8 cellular contexts compared by ENCODE assay signal in the genomic region with DNA sequence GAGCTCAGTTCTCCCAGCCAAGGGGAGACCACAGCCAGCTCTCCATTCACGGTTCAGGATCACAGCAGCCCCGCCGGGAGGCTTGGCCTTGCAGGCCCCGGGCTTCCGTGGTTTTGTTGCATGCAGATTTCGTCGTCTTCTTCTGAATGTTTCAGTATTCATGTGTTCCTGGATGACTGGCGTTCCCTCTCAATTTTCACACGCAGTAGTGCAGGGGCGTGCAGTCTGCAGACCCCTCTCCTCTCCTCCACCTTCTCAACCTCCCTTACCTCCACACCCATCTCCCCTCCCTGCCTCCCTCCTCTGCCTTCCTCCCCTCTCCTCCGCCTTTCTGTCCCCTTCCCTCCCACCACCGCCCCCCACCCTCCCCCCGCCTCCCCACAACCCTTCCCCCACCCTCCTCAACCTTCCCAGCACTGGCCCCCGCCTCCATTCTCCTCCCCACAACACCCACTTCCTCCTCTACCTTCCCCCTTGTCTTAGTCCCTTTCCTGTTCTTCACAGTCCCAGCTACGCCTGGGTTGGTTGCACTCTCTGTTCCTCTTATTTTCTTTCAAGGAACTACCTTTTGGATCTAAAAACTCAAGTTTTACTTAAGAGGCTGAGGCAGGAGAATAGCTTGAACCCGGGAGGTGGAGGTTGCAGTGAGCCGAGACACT. TPM values are rescaled to one million over a fixed set of nuclear protein-coding genes. Genes with fewer than 3 reads are reported as not detected.
A peak's percentile ranks its signal among the peaks of the same experiment; 100 is the strongest.
DNase-seq lines count a peak whose midpoint lies in the region; ATAC-seq and TF ChIP-seq lines count a peak whose summit lies in the region.

No MANE protein-coding gene starts in this region.

- TF ChIP-seq POLR2A in GM15510 (IDR thresholded peaks at IDR 0.05; ENCODE audit: borderline replicate concordance, extremely low read depth, insufficient read length) = peak; percentile 10

- TF ChIP-seq CTCF in nephron (IDR thresholded peaks at IDR 0.05; ENCODE audit: unreplicated experiment in 3 of 3) = no peak

- peak; percentile 93 to 94 for DNase-seq in Kasumi-1 (lab: John Stamatoyannopoulos, UW)
- no peak for DNase-seq in NCI-H526 treated with DMSO at 0.1 percent for 48 hours (lab: John Stamatoyannopoulos, UW)
- no peak for DNase-seq in mucosa of gallbladder (ENCODE audit: low spot score)

- no peaks in the 10 kb centered on the region for H3K36me3 Mint-ChIP-seq in activated naive CD4-positive, alpha-beta T cell treated with anti-CD3 and anti-CD28 coated beads, Interleukin-2, amount 50 U/mL, for 24 hours
- no peaks in the 10 kb centered on the region for H3K36me3 Mint-ChIP-seq in nephron (ENCODE audit: low read depth)

- ATAC-seq in HG03442 (IDR thresholded peaks at IDR 0.05; ENCODE audit: unreplicated experiment) (no peak), GM18867 (IDR thresholded peaks at IDR 0.05; ENCODE audit: unreplicated experiment) (no peak)

- H3K27me3 Mint-ChIP-seq in activated naive CD4-positive, alpha-beta T cell treated with anti-CD3 and anti-CD28 coated beads, Interleukin-2, amount 50 U/mL, for 24 hours = no peaks in the 10 kb centered on the region
- H3K27me3 Mint-ChIP-seq in nephron (ENCODE audit: low read depth) = peaks cover 4% of the 10 kb centered on the region

- H3K9me3 Mint-ChIP-seq in activated naive CD4-positive, alpha-beta T cell treated with anti-CD3 and anti-CD28 coated beads, Interleukin-2, amount 50 U/mL, for 24 hours = no peaks in the 10 kb centered on the region
- peaks cover 3% of the 10 kb centered on the region for H3K9me3 Mint-ChIP-seq in nephron

- peak overlapping the region; percentile 89 for H3K4me3 Mint-ChIP-seq in activated naive CD4-positive, alpha-beta T cell treated with anti-CD3 and anti-CD28 coated beads, Interleukin-2, amount 50 U/mL, for 24 hours
- H3K4me3 Mint-ChIP-seq in nephron = peak overlapping the region; percentile 37 to 60 (median 59)

- peak overlapping the region; percentile 92 for H3K27ac Mint-ChIP-seq in activated naive CD4-positive, alpha-beta T cell treated with anti-CD3 and anti-CD28 coated beads, Interleukin-2, amount 50 U/mL, for 24 hours
- peak overlapping the region; percentile 47 to 88 (median 82) for H3K27ac Mint-ChIP-seq in nephron

- peaks cover 35% of the 10 kb centered on the region for H3K4me1 Mint-ChIP-seq in activated naive CD4-positive, alpha-beta T cell treated with anti-CD3 and anti-CD28 coated beads, Interleukin-2, amount 50 U/mL, for 24 hours
- peaks cover 29% of the 10 kb centered on the region for H3K4me1 Mint-ChIP-seq in nephron

RNA-seq across cellular contexts. Expression of gene SLC19A1, which starts 8.4 kb away (rescaled TPM):
- 7.0 TPM for total RNA-seq in mucosa of gallbladder

Comparison
In these comparisons a context has a peak if more than half of its experiments do, and no peak if none do; other contexts are left out.
1. DNase-seq: peak in Kasumi-1 (2 of 2); none in NCI-H526 treated with DMSO at 0.1 percent for 48 hours (single experiment) and mucosa of gallbladder (single experiment).